In the genomic region with DNA sequence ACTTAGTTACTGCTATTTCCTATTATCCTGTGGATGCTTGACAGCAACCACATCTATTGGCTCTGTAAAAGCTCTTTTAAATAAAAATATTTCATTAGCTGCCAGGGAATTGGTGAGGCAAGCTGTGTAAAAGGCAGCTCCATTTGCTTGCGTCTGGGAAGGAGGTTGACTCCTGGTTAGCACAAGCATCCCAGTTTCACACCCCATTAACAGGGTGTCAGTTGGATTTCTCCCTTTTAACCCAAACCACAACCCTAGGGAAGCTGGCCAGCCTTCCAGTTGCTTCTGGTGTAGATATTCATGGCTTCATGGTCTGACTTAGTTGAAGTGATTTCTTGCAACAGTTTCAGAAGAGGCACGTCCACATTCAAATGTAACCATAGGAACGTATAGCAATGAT, we compare ENCODE assay signal across 1 cellular context.
TF ChIP-seq lines count a peak whose summit lies in the region.

No MANE protein-coding gene starts in this region.

TF ChIP-seq in IMR-90, 13 proteins besides CTCF, POLR2A, EP300 and RAD21 (continued from another document):
- TF ChIP-seq RCOR1 (IDR thresholded peaks at IDR 0.05; ENCODE audit: insufficient replicate concordance, low read length) (no peak), CEBPB (IDR thresholded peaks at IDR 0.05; ENCODE audit: low read depth, low read length) (no peak)
TF ChIP-seq in IMR-90: peak in this region for 0.
